Comparison of ENCODE assay signal across 22 cellular contexts in the genomic region with DNA sequence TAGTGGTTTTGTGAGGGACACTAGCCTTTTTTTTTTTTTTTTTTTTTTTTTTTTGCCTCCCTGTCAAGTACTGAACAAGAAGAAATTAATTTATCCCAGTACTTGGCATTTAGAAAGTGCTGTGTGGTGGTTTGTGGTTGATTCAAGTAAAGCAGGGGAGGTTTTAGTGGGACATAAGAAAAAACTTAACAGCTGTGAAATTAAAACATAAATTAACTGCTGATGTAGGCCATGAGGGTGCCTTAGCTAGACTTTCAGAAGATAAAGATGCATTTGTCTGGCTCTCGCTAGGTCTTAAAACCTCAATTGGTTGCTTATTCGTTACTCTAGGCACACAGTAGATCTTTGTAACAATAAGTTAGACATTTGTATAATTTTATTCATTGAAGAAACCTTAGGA. TPM values are rescaled to one million over a fixed set of nuclear protein-coding genes. Genes with fewer than 3 reads are reported as not detected.
DNase-seq lines count a peak whose midpoint lies in the region; ATAC-seq and TF ChIP-seq lines count a peak whose summit lies in the region.
"Had no signal": no experiment of that assay in that cellular context is flagged by ENCODE, and none has a peak within 500 bp of the region (broad histone marks: within the 10 kb centered on the region; RNA-seq: fewer than 3 reads in every experiment).

No MANE protein-coding gene starts in this region.

- no peaks in the 10 kb centered on the region for H4K20me1 ChIP-seq in KMS-11 (ENCODE audit: insufficient read depth)
- H4K20me1 ChIP-seq: BLaER1 had no signal

- ATAC-seq in HG03045 (IDR thresholded peaks at IDR 0.05; ENCODE audit: unreplicated experiment): no peak
- ATAC-seq: Panc1, SK-N-SH treated with all-trans-retinoic acid at 6 μM for 48 hours had no signal

- H2AFZ ChIP-seq in KMS-11 (ENCODE audit: low read depth): 0 out of 2 replicates have a peak overlapping the region, but pooled peaks have one; percentile 3
- H2AFZ ChIP-seq: GM23248 had no signal

- peaks cover 37% of the 10 kb centered on the region for H3K4me1 ChIP-seq in KMS-11 (ENCODE audit: low read depth, poor library complexity, severe bottlenecking)
- H3K4me1 ChIP-seq: BLaER1 had no signal

- H3K27me3 Mint-ChIP-seq in endothelial cell (ENCODE audit: unreplicated experiment): peaks cover 5% of the 10 kb centered on the region

- H3K36me3 ChIP-seq in KMS-11 (ENCODE audit: insufficient read depth): no peaks in the 10 kb centered on the region
- H3K36me3 ChIP-seq: BLaER1 had no signal

- H3K4me1 Mint-ChIP-seq in endothelial cell (ENCODE audit: unreplicated experiment): no peaks in the 10 kb centered on the region
- H3K4me1 Mint-ChIP-seq: CD4-positive, CD25-positive, alpha-beta regulatory T cell had no signal

- no peaks in the 10 kb centered on the region for H3K27me3 ChIP-seq in KMS-11 (ENCODE audit: insufficient read depth, low read depth)
- H3K27me3 ChIP-seq: BLaER1 had no signal

- TF ChIP-seq CTCF in KMS-11 (conservative IDR thresholded peaks at IDR 0.05; ENCODE audit: low read depth, low read length) (no peak), endothelial cell (IDR thresholded peaks at IDR 0.05; ENCODE audit: unreplicated experiment) (no peak)

- no peak overlapping the region for H3K27ac Mint-ChIP-seq in endothelial cell (ENCODE audit: unreplicated experiment)
- H3K27ac Mint-ChIP-seq: CD4-positive, CD25-positive, alpha-beta regulatory T cell had no signal

- H3K4me3 Mint-ChIP-seq in endothelial cell (ENCODE audit: unreplicated experiment): no peak overlapping the region
- H3K4me3 Mint-ChIP-seq: CD4-positive, CD25-positive, alpha-beta regulatory T cell had no signal

- H3K79me2 ChIP-seq in KMS-11 (ENCODE audit: insufficient read depth, low read depth): no peaks in the 10 kb centered on the region

- peak; percentile 31 for DNase-seq in RPMI7951 (ENCODE audit: low read depth)
- peak; percentile 60 for DNase-seq in epidermal melanocyte (ENCODE audit: insufficient read length, low spot score)
- DNase-seq in endothelial cell (ENCODE audit: low spot score): no peak
- DNase-seq in OCI-M2 (lab: John Stamatoyannopoulos, UW; ENCODE audit: unreplicated experiment): no peak
- no peak for DNase-seq in effector CD8-positive, alpha-beta T cell (lab: John Stamatoyannopoulos, UW)
- DNase-seq: CD4-positive, CD25-positive, alpha-beta regulatory T cell; GM23248; H7; IMR-90; NCI-H1092 treated with DMSO at 0.1 percent for 48 hours; NCI-H1436; NCI-H187; NCI-H2081 treated with DMSO at 0.1 percent for 48 hours; NCI-H524; NCI-H82; SHP77 treated with DMSO at 0.1 percent for 48 hours had no signal

- peak overlapping the region; percentile 76 for H3K4me2 ChIP-seq in KMS-11
- H3K4me2 ChIP-seq: BLaER1 had no signal

- no peak overlapping the region; the same call in 1 of the 2 replicates for H3K9ac ChIP-seq in KMS-11
- H3K9ac ChIP-seq: BLaER1, GM23248 had no signal

- H3K27ac ChIP-seq in KMS-11: peak overlapping the region; percentile 7; the same call in 1 of the 2 replicates
- H3K27ac ChIP-seq: BLaER1, GM23248 had no signal

- no peaks in the 10 kb centered on the region for H3K9me3 Mint-ChIP-seq in endothelial cell (ENCODE audit: unreplicated experiment)

- H3K36me3 Mint-ChIP-seq in endothelial cell (ENCODE audit: low read depth, unreplicated experiment): no peaks in the 10 kb centered on the region
- H3K36me3 Mint-ChIP-seq: CD4-positive, CD25-positive, alpha-beta regulatory T cell had no signal

- H3K4me3 ChIP-seq in KMS-11 (IDR thresholded peaks at IDR 0.05; ENCODE audit: insufficient read depth, low read depth, low read length): peak overlapping the region; percentile 66
- H3K4me3 ChIP-seq: BLaER1, GM23248 had no signal

RNA-seq across cellular contexts. Expression of a gene that starts 52.3 kb away (rescaled TPM):
- not detected in 2 replicates for total RNA-seq in RPMI7951 (2014; rRNA removed; shearing (Covaris generic))
- total RNA-seq in endothelial cell (ENCODE audit: unreplicated experiment): not detected
- total RNA-seq: CD4-positive, CD25-positive, alpha-beta regulatory T cell; GM23248; H7; IMR-90; M059J had no signal

RNA-seq across cellular contexts. Expression of a gene that starts 57.1 kb away (rescaled TPM):
- total RNA-seq in RPMI7951 (2014; rRNA removed; shearing (Covaris generic)): 0.12 TPM in 1 of 2 replicates, not detected in the other
- total RNA-seq in endothelial cell (ENCODE audit: unreplicated experiment): 28.2 TPM

Comparison
In these comparisons a context has a peak if more than half of its experiments do, and no peak if none do; other contexts are left out.
1. DNase-seq: peak in RPMI7951 (single experiment) and epidermal melanocyte (single experiment); none in endothelial cell (single experiment), OCI-M2 (single experiment) and effector CD8-positive, alpha-beta T cell (single experiment).
2. RNA of a gene that starts 57.1 kb away (total RNA-seq): 28.2 TPM in endothelial cell (single experiment); 0.12 TPM in RPMI7951; every median in the first group is over 10 times any median in the second.